13 cellular contexts compared by ENCODE assay signal in the genomic region with DNA sequence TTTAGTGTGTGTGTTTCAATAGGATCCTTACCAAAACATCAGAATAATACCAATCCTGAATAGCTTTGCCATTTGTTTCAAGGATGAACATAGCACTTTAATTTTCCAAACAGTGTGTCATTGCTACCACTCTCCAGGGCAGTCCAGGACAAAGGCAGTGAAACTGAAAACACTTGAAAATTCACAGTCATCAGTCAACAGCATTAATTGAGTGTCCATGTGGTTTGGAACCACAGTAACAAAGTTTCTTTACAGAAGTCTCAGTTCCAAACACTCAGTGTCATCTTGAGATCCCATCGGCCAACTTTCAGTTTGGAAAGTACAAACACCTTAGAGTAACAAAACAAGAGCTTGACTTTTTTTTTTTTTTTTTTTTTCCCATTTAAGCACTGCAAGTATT.
A peak's percentile ranks its signal among the peaks of the same experiment; 100 is the strongest.
DNase-seq lines count a peak whose midpoint lies in the region; ATAC-seq and FAIRE-seq lines count a peak whose summit lies in the region.
"Had no signal": no experiment of that assay in that cellular context is flagged by ENCODE, and none has a peak within 500 bp of the region (broad histone marks: within the 10 kb centered on the region; RNA-seq: fewer than 3 reads in every experiment).

No MANE protein-coding gene starts in this region.

- peak; percentile 4 for DNase-seq in GM19239 (ENCODE audit: insufficient read length, low spot score)
- peak; percentile 35 for DNase-seq in medulla oblongata (ENCODE audit: extremely low spot score)
- DNase-seq in stimulated activated effector memory CD8-positive, alpha-beta T cell treated with anti-CD3 and anti-CD28 coated beads, Interleukin-12 subunit alpha, Interleukin-12 subunit beta, amount 100 ng/mL, for 72 hours (ENCODE audit: low spot score in 2 of 2) = no peak
- DNase-seq in ureter (ENCODE audit: low spot score) = no peak
- DNase-seq: activated CD4-positive, alpha-beta T cell treated with anti-CD3 and anti-CD28 coated beads, Interleukin-2, amount 10 ng/mL, durations not matched to agents 7 days and 5 days; IMR-90; left cardiac atrium had no signal

- H3K4me1 Mint-ChIP-seq in stimulated activated effector memory CD8-positive, alpha-beta T cell treated with anti-CD3 and anti-CD28 coated beads, Interleukin-12 subunit alpha, Interleukin-12 subunit beta, amount 100 ng/mL, for 72 hours = no peaks in the 10 kb centered on the region
- H3K4me1 Mint-ChIP-seq: activated CD4-positive, alpha-beta T cell treated with anti-CD3 and anti-CD28 coated beads, Interleukin-2, amount 10 ng/mL, durations not matched to agents 7 days and 5 days had no signal

- no peaks in the 10 kb centered on the region for H3K36me3 Mint-ChIP-seq in stimulated activated effector memory CD8-positive, alpha-beta T cell treated with anti-CD3 and anti-CD28 coated beads, Interleukin-12 subunit alpha, Interleukin-12 subunit beta, amount 100 ng/mL, for 72 hours
- H3K36me3 Mint-ChIP-seq: activated naive CD8-positive, alpha-beta T cell had no signal

- FAIRE-seq in GM19239 (lab: Jason Lieb, UNC) = peak; percentile 76
- FAIRE-seq: D721Med had no signal

- ATAC-seq in HG02571 (IDR thresholded peaks at IDR 0.05; ENCODE audit: unreplicated experiment) = peak; percentile 80
- ATAC-seq in HG03196 (IDR thresholded peaks at IDR 0.05; ENCODE audit: unreplicated experiment) = peak; percentile 78
- ATAC-seq in GM21528 (IDR thresholded peaks at IDR 0.05; ENCODE audit: low FRiP score, unreplicated experiment) = no peak
- ATAC-seq in stimulated activated effector memory CD8-positive, alpha-beta T cell treated with anti-CD3 and anti-CD28 coated beads, Interleukin-12 subunit alpha, Interleukin-12 subunit beta, amount 100 ng/mL, for 72 hours = no peak

- H3K27ac Mint-ChIP-seq in stimulated activated effector memory CD8-positive, alpha-beta T cell treated with anti-CD3 and anti-CD28 coated beads, Interleukin-12 subunit alpha, Interleukin-12 subunit beta, amount 100 ng/mL, for 72 hours = no peak overlapping the region
- H3K27ac Mint-ChIP-seq: activated CD4-positive, alpha-beta T cell treated with anti-CD3 and anti-CD28 coated beads, Interleukin-2, amount 10 ng/mL, durations not matched to agents 7 days and 5 days; activated naive CD8-positive, alpha-beta T cell; stimulated activated naive CD8-positive, alpha-beta T cell treated with anti-CD3 and anti-CD28 coated beads, Interleukin-15, Interleukin-2, amounts not matched to agents 100 ng/mL and 50 ng/mL, for 24 hours had no signal

- H3K9me3 Mint-ChIP-seq in stimulated activated effector memory CD8-positive, alpha-beta T cell treated with anti-CD3 and anti-CD28 coated beads, Interleukin-12 subunit alpha, Interleukin-12 subunit beta, amount 100 ng/mL, for 72 hours = peaks cover 3% of the 10 kb centered on the region
- H3K9me3 Mint-ChIP-seq: activated CD4-positive, alpha-beta T cell treated with anti-CD3 and anti-CD28 coated beads, Interleukin-2, amount 10 ng/mL, durations not matched to agents 7 days and 5 days; stimulated activated naive CD8-positive, alpha-beta T cell treated with anti-CD3 and anti-CD28 coated beads, Interleukin-15, Interleukin-2, amounts not matched to agents 100 ng/mL and 50 ng/mL, for 24 hours had no signal

- H3K4me3 Mint-ChIP-seq in stimulated activated effector memory CD8-positive, alpha-beta T cell treated with anti-CD3 and anti-CD28 coated beads, Interleukin-12 subunit alpha, Interleukin-12 subunit beta, amount 100 ng/mL, for 72 hours = no peak overlapping the region
- H3K4me3 Mint-ChIP-seq: activated CD4-positive, alpha-beta T cell treated with anti-CD3 and anti-CD28 coated beads, Interleukin-2, amount 10 ng/mL, durations not matched to agents 7 days and 5 days; activated naive CD8-positive, alpha-beta T cell; stimulated activated naive CD8-positive, alpha-beta T cell treated with anti-CD3 and anti-CD28 coated beads, Interleukin-15, Interleukin-2, amounts not matched to agents 100 ng/mL and 50 ng/mL, for 24 hours had no signal

Comparison
In these comparisons a context has a peak if more than half of its experiments do, and no peak if none do; other contexts are left out.
1. DNase-seq: peak in GM19239 (single experiment) and medulla oblongata (single experiment); none in stimulated activated effector memory CD8-positive, alpha-beta T cell treated with anti-CD3 and anti-CD28 coated beads, Interleukin-12 subunit alpha, Interleukin-12 subunit beta, amount 100 ng/mL, for 72 hours (0 of 2) and ureter (single experiment).
2. ATAC-seq: peak in HG02571 (single experiment) and HG03196 (single experiment); none in GM21528 (single experiment) and stimulated activated effector memory CD8-positive, alpha-beta T cell treated with anti-CD3 and anti-CD28 coated beads, Interleukin-12 subunit alpha, Interleukin-12 subunit beta, amount 100 ng/mL, for 72 hours (single experiment).